8 cellular contexts compared by ENCODE assay signal in the genomic region with DNA sequence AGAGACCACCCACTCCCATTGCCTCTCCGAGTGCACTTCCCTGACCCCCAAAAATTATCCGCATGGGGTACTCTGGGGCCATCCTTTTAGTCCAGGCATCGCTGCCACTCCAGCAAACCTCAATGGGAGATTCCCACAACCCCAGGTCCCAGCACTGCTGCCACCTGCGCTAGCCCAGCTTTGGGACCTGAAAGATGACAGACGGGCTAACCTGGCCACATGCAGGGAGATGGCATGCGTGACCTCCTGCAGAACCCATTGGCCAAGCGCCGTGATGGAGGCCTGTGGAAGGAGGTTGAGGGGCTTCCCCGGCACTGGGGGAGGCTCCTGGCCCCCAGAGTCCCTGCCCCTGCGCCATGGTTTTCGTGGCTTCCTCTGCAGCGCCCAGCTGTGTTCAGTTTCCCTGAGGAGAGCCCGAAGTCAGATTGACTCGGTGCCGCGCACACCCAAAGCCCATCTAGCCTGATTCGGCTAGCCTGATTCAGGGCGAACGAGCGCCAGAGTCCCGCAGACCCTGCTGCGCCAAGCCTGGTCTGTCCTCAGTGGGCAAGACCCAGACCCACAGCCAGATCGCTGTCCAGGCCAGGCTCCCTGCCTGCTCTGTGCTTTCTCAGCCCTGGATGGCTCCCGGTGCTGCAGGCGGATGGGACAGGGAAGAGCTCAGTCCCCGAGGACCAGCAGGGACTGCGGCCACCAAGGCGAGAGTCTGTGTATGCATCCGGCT. TPM values are rescaled to one million over a fixed set of nuclear protein-coding genes. Genes with fewer than 3 reads are reported as not detected.
DNase-seq lines count a peak whose midpoint lies in the region; ATAC-seq and TF ChIP-seq lines count a peak whose summit lies in the region.

No MANE protein-coding gene starts in this region.

- peaks cover 48 to 55% (median 49%) of the 10 kb centered on the region in 3 donors for H3K27me3 ChIP-seq in gastrocnemius medialis

- no peaks in the 10 kb centered on the region for H3K36me3 ChIP-seq in gastrocnemius medialis

- intact Hi-C loops in gastrocnemius medialis (cut with DNase I; ENCODE audit: low total_unique reads): no loop called here

- no peak overlapping the region for H3K27ac Mint-ChIP-seq in nephron

- peaks cover 0 to 10% of the 10 kb centered on the region in 2 donors for H3K4me1 ChIP-seq in gastrocnemius medialis

- no peak for TF ChIP-seq POLR2A in gastrocnemius medialis (IDR thresholded peaks at IDR 0.05)

- no peak for TF ChIP-seq CTCF in nephron (IDR thresholded peaks at IDR 0.05; ENCODE audit: unreplicated experiment in 3 of 3)
- no peak for TF ChIP-seq CTCF in gastrocnemius medialis (IDR thresholded peaks at IDR 0.05 in 4 of 5, conservative IDR thresholded peaks at IDR 0.05 in 1 of 5)

- peaks cover 54% of the 10 kb centered on the region for H3K27me3 Mint-ChIP-seq in nephron (ENCODE audit: low read depth)

- H3K4me3 ChIP-seq in gastrocnemius medialis: no peak overlapping the region

- H3K27ac ChIP-seq in gastrocnemius medialis: no peak overlapping the region

- peaks cover 14% of the 10 kb centered on the region for H3K4me1 Mint-ChIP-seq in nephron

- peak overlapping the region; percentile 64 to 71 (median 68) for H3K4me3 Mint-ChIP-seq in nephron

- no peaks in the 10 kb centered on the region for H3K9me3 ChIP-seq in gastrocnemius medialis

- DNase-seq in NCI-H146 (lab: John Stamatoyannopoulos, UW) (peak; percentile 51), NCI-H146 treated with DMSO at 0.1 percent for 48 hours (lab: John Stamatoyannopoulos, UW; ENCODE audit: unreplicated experiment) (no peak), HT-29 (ENCODE audit: low spot score) (peak; percentile 51), astrocyte of the hippocampus (ENCODE audit: low read depth, low spot score) (peak; percentile 63), gastrocnemius medialis (no peak), globus pallidus (ENCODE audit: low spot score) (no peak)

- in situ Hi-C loops in gastrocnemius medialis (cut with MboI; ENCODE audit: low sequenced_read_pairs in 4 of 4): no loop called here

- no peak for ATAC-seq in GM19455 (IDR thresholded peaks at IDR 0.05; ENCODE audit: unreplicated experiment)
- no peak for ATAC-seq in gastrocnemius medialis

- no peaks in the 10 kb centered on the region for H3K9me3 Mint-ChIP-seq in nephron

- no peaks in the 10 kb centered on the region for H3K36me3 Mint-ChIP-seq in nephron (ENCODE audit: low read depth)

RNA-seq across cellular contexts. Expression of a gene that starts 0.8 kb away (rescaled TPM):
- total RNA-seq in HT-29 (2014; rRNA removed; shearing (Covaris generic)): 17.4 and 31.4 TPM in 2 replicates
- not detected for total RNA-seq in gastrocnemius medialis

Comparison
In these comparisons a context has a peak if more than half of its experiments do, and no peak if none do; other contexts are left out.
1. DNase-seq: peak in NCI-H146 (single experiment), HT-29 (single experiment) and astrocyte of the hippocampus (single experiment); none in NCI-H146 treated with DMSO at 0.1 percent for 48 hours (single experiment), gastrocnemius medialis (0 of 2) and globus pallidus (single experiment).
2. RNA of a gene that starts 0.8 kb away (total RNA-seq): 17.4 to 31.4 TPM in HT-29; not detected in gastrocnemius medialis; every median in the first group is over 10 times any median in the second.